8 cellular contexts compared by ENCODE assay signal in the genomic region with DNA sequence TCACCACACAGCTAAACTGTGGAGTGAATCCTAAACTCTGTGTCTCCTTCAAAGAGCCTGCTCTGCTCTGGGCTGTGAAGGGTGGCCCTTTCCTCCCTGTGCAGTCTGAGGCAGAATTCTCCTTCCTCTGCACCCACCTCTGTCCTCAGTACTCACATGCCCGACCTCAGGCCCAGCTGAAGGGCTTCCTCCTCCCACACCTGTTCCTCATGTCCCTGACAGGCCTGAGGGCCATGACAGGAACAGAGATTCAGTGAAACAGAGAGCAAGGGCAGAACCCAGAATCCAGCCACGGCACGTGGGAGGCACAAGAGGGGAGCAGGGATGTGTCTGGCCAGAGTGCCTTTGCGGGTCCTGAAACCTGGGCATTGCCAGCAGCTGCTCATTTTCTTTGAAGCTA. TPM values are rescaled to one million over a fixed set of nuclear protein-coding genes. Genes with fewer than 3 reads are reported as not detected.
DNase-seq lines count a peak whose midpoint lies in the region; ATAC-seq and TF ChIP-seq lines count a peak whose summit lies in the region.

No MANE protein-coding gene starts in this region.

- DNase-seq in heart left ventricle: peak in 1 of 5 donors; percentile 54
- no peak for DNase-seq in left ventricle myocardium superior
- no peak for DNase-seq in coronary artery (ENCODE audit: low spot score)
- no peak for DNase-seq in uterus
- no peak for DNase-seq in stimulated activated CD4-positive, alpha-beta T cell treated with anti-CD3 and anti-CD28 coated beads, Interleukin-4, amount 100 ng/mL, for 4 hours
- no peak for DNase-seq in KG1 (lab: John Stamatoyannopoulos, UW)
- no peak for DNase-seq in COR-L47 (lab: John Stamatoyannopoulos, UW)

- H3K4me3 ChIP-seq in heart left ventricle: no peak overlapping the region
- H3K4me3 ChIP-seq in coronary artery: no peak overlapping the region
- no peak overlapping the region for H3K4me3 ChIP-seq in uterus

- peak overlapping the region in 7 of 12 donors; percentile 13 to 94 (median 56) for H3K27ac ChIP-seq in heart left ventricle
- peak overlapping the region; percentile 63 to 88 for H3K27ac ChIP-seq in coronary artery
- peak overlapping the region; percentile 94 to 95 for H3K27ac ChIP-seq in uterus

- intact Hi-C loops in heart left ventricle (cut with DNase I) (loop anchor here in 1 of 10 donors (5.0 kb wide), 1 partner anchor 46 kb away; no protein-coding TSS in a partner anchor), left ventricle myocardium superior (cut with micrococcal nuclease) (no loop called here), uterus (cut with DNase I; ENCODE audit: low total_unique reads) (no loop called here)

- H3K9me3 ChIP-seq in heart left ventricle (no peaks in the 10 kb centered on the region), uterus (no peaks in the 10 kb centered on the region)

- H3K36me3 ChIP-seq in heart left ventricle: no peaks in the 10 kb centered on the region
- no peaks in the 10 kb centered on the region for H3K36me3 ChIP-seq in uterus

- H3K4me1 ChIP-seq in heart left ventricle: peaks cover 0 to 99% (median 92%) of the 10 kb centered on the region in 12 donors
- peaks cover 24 to 38% of the 10 kb centered on the region in 2 donors for H3K4me1 ChIP-seq in uterus

- H3K27me3 ChIP-seq in heart left ventricle: no peaks in the 10 kb centered on the region
- no peaks in the 10 kb centered on the region for H3K27me3 ChIP-seq in uterus

- TF ChIP-seq CTCF in heart left ventricle (IDR thresholded peaks at IDR 0.05): no peak
- TF ChIP-seq CTCF in coronary artery (IDR thresholded peaks at IDR 0.05): no peak
- TF ChIP-seq CTCF in uterus (IDR thresholded peaks at IDR 0.05): no peak

- 63 to 76% (median 72%) methylated on average over 4 of the region's 4 CpGs for WGBS in heart left ventricle, 4 donors

- TF ChIP-seq POLR2A in heart left ventricle (IDR thresholded peaks at IDR 0.05) (no peak), uterus (IDR thresholded peaks at IDR 0.05) (no peak)

- ATAC-seq in heart left ventricle: no peak
- no peak for ATAC-seq in left ventricle myocardium superior
- ATAC-seq in HG03095 (IDR thresholded peaks at IDR 0.05; ENCODE audit: unreplicated experiment): peak; percentile 45

RNA-seq across cellular contexts. Expression of a gene that starts 13.9 kb away (rescaled TPM):
- total RNA-seq in heart left ventricle: 10 to 100 TPM; 18.3 to 40.6 (median 22.0) TPM
- 10 to 100 TPM in 1 of 2 donors, 1 to 10 TPM in 1; 4.0 to 13.2 TPM for polyA plus RNA-seq in heart left ventricle
- total RNA-seq in left ventricle myocardium superior: 22.3 TPM
- 100 to 1,000 TPM in 1 of 4 donors, 10 to 100 TPM in 3; 24.7 to 185 (median 41.1) TPM for total RNA-seq in uterus
